Comparison of ENCODE assay signal across 1 cellular context in genomic region chr6:157974341-157974894, GRCh38.
TF ChIP-seq lines count a peak whose summit lies in the region.

No MANE protein-coding gene starts in this region.

TF ChIP-seq in GM23338, 12 proteins besides CTCF, POLR2A, EP300 and RAD21 (continued from another document):
- TF ChIP-seq EZH2 (IDR thresholded peaks at IDR 0.05; ENCODE audit: low read depth, unreplicated experiment) (no peak), ZNF331 (CRISPR knock-in tag; IDR thresholded peaks at IDR 0.05; ENCODE audit: low read depth) (no peak), REST (IDR thresholded peaks at IDR 0.05; ENCODE audit: unreplicated experiment) (no peak), ZNF462 (CRISPR knock-in tag; IDR thresholded peaks at IDR 0.05) (no peak), CREB1 (CRISPR knock-in tag; IDR thresholded peaks at IDR 0.05; ENCODE audit: low read depth) (no peak)
